1 cellular context compared by ENCODE assay signal in the genomic region with DNA sequence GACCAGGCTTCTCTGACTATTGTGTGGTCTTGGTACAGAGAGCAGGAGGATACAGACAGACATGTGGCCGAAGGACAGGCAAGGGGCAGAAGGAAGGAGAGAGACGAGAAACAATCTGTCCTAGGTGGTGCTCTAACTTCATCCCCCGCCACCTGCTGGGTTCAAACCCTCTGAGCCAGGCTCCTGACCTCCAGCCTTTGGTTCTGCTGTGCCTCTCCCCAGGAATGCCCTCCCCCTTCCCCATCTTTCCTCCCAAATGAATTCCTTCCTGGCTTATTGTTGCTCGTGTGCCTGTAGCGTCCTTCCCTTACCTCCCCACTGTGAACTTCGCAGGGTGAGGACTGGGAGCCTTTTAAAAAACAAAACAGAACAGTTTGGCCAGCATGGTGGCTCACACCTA.
TF ChIP-seq lines count a peak whose summit lies in the region.

No MANE protein-coding gene starts in this region.

TF ChIP-seq in IMR-90, 13 proteins besides CTCF, POLR2A, EP300 and RAD21 (continued from another document):
- TF ChIP-seq SMC3 (IDR thresholded peaks at IDR 0.05; ENCODE audit: low read depth, low read length) (no peak), BHLHE40 (IDR thresholded peaks at IDR 0.05; ENCODE audit: low read depth, low read length) (no peak), CHD1 (IDR thresholded peaks at IDR 0.05; ENCODE audit: low read depth, low read length) (no peak), FOS (IDR thresholded peaks at IDR 0.05; ENCODE audit: low read depth, low read length) (no peak), MXI1 (IDR thresholded peaks at IDR 0.05; ENCODE audit: borderline replicate concordance, low read depth, low read length) (no peak), CEBPB (IDR thresholded peaks at IDR 0.05; ENCODE audit: low read depth, low read length) (no peak)
- TF ChIP-seq, protein P1, sequence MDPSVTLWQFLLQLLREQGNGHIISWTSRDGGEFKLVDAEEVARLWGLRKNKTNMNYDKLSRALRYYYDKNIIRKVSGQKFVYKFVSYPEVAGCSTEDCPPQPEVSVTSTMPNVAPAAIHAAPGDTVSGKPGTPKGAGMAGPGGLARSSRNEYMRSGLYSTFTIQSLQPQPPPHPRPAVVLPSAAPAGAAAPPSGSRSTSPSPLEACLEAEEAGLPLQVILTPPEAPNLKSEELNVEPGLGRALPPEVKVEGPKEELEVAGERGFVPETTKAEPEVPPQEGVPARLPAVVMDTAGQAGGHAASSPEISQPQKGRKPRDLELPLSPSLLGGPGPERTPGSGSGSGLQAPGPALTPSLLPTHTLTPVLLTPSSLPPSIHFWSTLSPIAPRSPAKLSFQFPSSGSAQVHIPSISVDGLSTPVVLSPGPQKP (IDR thresholded peaks at IDR 0.05; ENCODE audit: borderline replicate concordance, low read depth, low read length), result no peak
